8 cellular contexts compared by ENCODE assay signal in the genomic region with DNA sequence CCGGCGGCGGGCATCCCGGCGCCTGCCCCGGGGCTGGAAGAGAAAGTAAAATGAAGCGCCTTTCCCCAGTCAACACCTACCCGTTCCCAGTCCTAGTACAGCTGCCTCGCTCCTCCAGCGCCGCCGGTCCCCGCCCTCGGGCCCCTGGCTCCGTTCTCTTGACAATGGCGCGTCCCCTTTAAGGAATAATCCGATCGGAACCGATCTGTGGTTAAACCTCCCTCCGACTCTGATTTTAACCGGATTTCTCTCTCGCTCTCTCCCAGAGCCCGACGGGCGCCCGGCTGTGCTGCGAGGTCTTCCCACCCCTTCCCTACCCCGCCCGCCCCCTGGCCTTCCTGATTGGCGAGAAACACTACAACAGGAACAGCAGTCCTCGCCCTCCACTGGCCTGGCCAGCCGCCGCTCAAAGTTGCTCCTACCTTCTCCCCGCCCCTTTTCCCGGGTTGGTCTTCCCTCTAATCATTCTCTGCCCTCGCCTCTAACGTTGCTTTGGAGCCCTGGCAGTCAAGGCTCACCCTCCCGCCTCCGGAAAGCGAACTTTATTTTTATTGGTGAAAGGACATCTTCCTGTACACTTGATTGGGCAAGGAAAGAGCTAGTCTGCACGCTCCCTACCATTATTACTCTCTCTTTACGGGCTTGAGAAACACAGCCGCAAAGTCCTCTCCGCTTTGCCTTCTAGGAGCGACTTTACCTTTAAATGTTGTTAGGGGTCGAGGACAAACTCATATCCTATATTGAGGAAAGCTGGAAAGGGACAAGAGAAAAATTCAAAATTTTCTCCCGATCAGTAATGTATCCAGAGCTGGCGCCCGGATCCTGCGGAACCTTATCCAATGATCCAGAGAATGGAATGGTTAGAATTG. TPM values are rescaled to one million over a fixed set of nuclear protein-coding genes. Genes with fewer than 3 reads are reported as not detected.
DNase-seq lines count a peak whose midpoint lies in the region; ATAC-seq and TF ChIP-seq lines count a peak whose summit lies in the region.

A gene (minus strand): TSS at position 282 of the 869 bp plus-strand sequence. CDS start 145,869 bp downstream, outside the sequence.

- H3K27me3 Mint-ChIP-seq in dendritic cell treated with granulocyte-macrophage colony-stimulating factor and Interleukin-4, amounts not matched to agents 40 ng/mL and 50 ng/mL, for 4 days = no peaks in the 10 kb centered on the region

- no peak for TF ChIP-seq CTCF in C4-2B (conservative IDR thresholded peaks at IDR 0.05)

- H3K9me3 Mint-ChIP-seq in dendritic cell treated with granulocyte-macrophage colony-stimulating factor and Interleukin-4, amounts not matched to agents 40 ng/mL and 50 ng/mL, for 4 days = no peaks in the 10 kb centered on the region

- ATAC-seq in GM19395 (IDR thresholded peaks at IDR 0.05; ENCODE audit: unreplicated experiment) (peak; percentile 84), HG03565 (IDR thresholded peaks at IDR 0.05; ENCODE audit: unreplicated experiment) (peak; percentile 87), left lobe of liver (peak; percentile 88)

- intact Hi-C loops in dendritic cell treated with granulocyte-macrophage colony-stimulating factor and Interleukin-4, amounts not matched to agents 40 ng/mL and 50 ng/mL, for 4 days (cut with micrococcal nuclease) = loop anchor here (1.0 to 10.0 kb wide), 3 partner anchors 51 to 195 kb away; a partner anchor contains a TSS

- H3K36me3 Mint-ChIP-seq in dendritic cell treated with granulocyte-macrophage colony-stimulating factor and Interleukin-4, amounts not matched to agents 40 ng/mL and 50 ng/mL, for 4 days (ENCODE audit: low read depth) = peaks cover 15% of the 10 kb centered on the region

- peak within 1 kb of the TSS; percentile 98 for H3K4me3 Mint-ChIP-seq in dendritic cell treated with granulocyte-macrophage colony-stimulating factor and Interleukin-4, amounts not matched to agents 40 ng/mL and 50 ng/mL, for 4 days

- peak within 1 kb of the TSS; percentile 91 for H3K27ac ChIP-seq in C4-2B

- DNase-seq in NCI-H774 (lab: John Stamatoyannopoulos, UW) (peak; percentile 99), left lobe of liver (ENCODE audit: low spot score) (peak; percentile 100)
- peak; percentile 98 for DNase-seq in activated CD4-positive, alpha-beta T cell treated with anti-CD3 and anti-CD28 coated beads, Interleukin-2, amount 50 U/mL, for 4 hours
- DNase-seq in stimulated activated CD4-positive, alpha-beta T cell treated with anti-CD3 and anti-CD28 coated beads, Interleukin-2, amount 100 ng/mL, for 48 hours = peak; percentile 95

- peaks cover 28% of the 10 kb centered on the region for H3K4me1 Mint-ChIP-seq in dendritic cell treated with granulocyte-macrophage colony-stimulating factor and Interleukin-4, amounts not matched to agents 40 ng/mL and 50 ng/mL, for 4 days (ENCODE audit: low read depth)

- peak within 1 kb of the TSS; percentile 96 for H3K27ac Mint-ChIP-seq in dendritic cell treated with granulocyte-macrophage colony-stimulating factor and Interleukin-4, amounts not matched to agents 40 ng/mL and 50 ng/mL, for 4 days

RNA-seq across cellular contexts. Expression of the gene that starts here (rescaled TPM):
- 22.9 TPM for total RNA-seq in left lobe of liver

Comparison
In these comparisons a context has a peak if more than half of its experiments do, and no peak if none do; other contexts are left out.
1. Peak in every context shown above with its lines: DNase-seq, ATAC-seq and H3K27ac ChIP-seq.